In the genomic region with DNA sequence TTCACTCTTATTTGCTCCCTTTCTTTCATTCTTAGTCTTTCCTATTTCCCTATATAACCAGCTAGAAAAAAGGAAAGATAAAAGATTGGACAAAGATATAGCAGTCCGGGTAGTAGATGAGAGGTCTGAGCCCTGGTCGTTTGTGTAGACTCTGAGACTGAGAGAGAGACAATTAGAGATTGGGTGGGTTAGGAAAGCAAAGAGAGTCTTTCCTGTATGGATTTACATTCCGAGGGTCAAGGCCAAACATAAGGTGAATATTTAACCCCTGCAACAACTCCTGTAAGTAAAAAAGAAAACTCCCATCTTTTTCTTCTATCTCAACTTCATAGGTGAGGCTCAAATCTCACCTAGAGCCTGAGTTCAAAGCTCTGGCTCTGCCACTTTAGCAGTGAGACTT, we compare ENCODE assay signal across 1 cellular context.
TF ChIP-seq lines count a peak whose summit lies in the region.

No MANE protein-coding gene starts in this region.

TF ChIP-seq in H1, 55 proteins besides CTCF, POLR2A, EP300 and RAD21:
- TF ChIP-seq MAFK (IDR thresholded peaks at IDR 0.05; ENCODE audit: low read depth, low read length), result no peak
- no peak for TF ChIP-seq HDAC6 (IDR thresholded peaks at IDR 0.05; ENCODE audit: low read depth, low read length)
- no peak for TF ChIP-seq GTF2F1 (IDR thresholded peaks at IDR 0.05; ENCODE audit: borderline replicate concordance, low read depth, low read length)
- no peak for TF ChIP-seq JUN (IDR thresholded peaks at IDR 0.05; ENCODE audit: low read depth, low read length)
- no peak for TF ChIP-seq CTBP2 (IDR thresholded peaks at IDR 0.05; ENCODE audit: borderline replicate concordance, insufficient read depth, insufficient read length, low read length)
- TF ChIP-seq EZH2 (IDR thresholded peaks at IDR 0.05; ENCODE audit: low read depth, low read length, severe bottlenecking), result no peak
TF ChIP-seq in H1: peak in this region for 0.
